In genomic region chr11:72732329-72732728, GRCh38 we compare ENCODE assay signal across 23 cellular contexts. TPM values are rescaled to one million over a fixed set of nuclear protein-coding genes. Genes with fewer than 3 reads are reported as not detected.
DNase-seq lines count a peak whose midpoint lies in the region; ATAC-seq, FAIRE-seq and TF ChIP-seq lines count a peak whose summit lies in the region.
"Had no signal": no experiment of that assay in that cellular context is flagged by ENCODE, and none has a peak within 500 bp of the region (broad histone marks: within the 10 kb centered on the region; RNA-seq: fewer than 3 reads in every experiment).

No MANE protein-coding gene starts in this region.

- H3K4me1 ChIP-seq in kidney (ENCODE audit: control insufficient read depth in 1 of 2, insufficient read depth in 1 of 2, low read depth in 1 of 2, low read length in 2 of 2) (peaks cover 0 to 4% of the 10 kb centered on the region in 2 donors), skeletal muscle tissue (ENCODE audit: control insufficient read depth in 3 of 3, insufficient read depth in 3 of 3, low read length in 3 of 3) (peaks cover 7 to 17% (median 12%) of the 10 kb centered on the region in 3 donors)
- H3K4me1 ChIP-seq: pancreas had no signal

- peak overlapping the region; percentile 25 for H3K27ac ChIP-seq in RWPE1
- H3K27ac ChIP-seq in kidney (ENCODE audit: low read depth in 2 of 2, low read length in 2 of 2) = no peak overlapping the region
- peak overlapping the region; percentile 7 for H3K27ac ChIP-seq in skeletal muscle tissue (ENCODE audit: low read depth, low read length)
- H3K27ac ChIP-seq: C4-2B, pancreas, SK-N-MC had no signal

- TF ChIP-seq CTCF in RWPE1 (conservative IDR thresholded peaks at IDR 0.05; ENCODE audit: low read depth) (no peak), kidney (IDR thresholded peaks at IDR 0.05; ENCODE audit: borderline replicate concordance, extremely low read depth, insufficient read depth) (no peak)

- H3K27ac Mint-ChIP-seq in T-helper 2 cell treated with Interferon-gamma antibody and Interleukin-4, amounts not matched to agents 5 μg/mL and 100 μg/mL, for 36 hours = peak overlapping the region; percentile 34
- H3K27ac Mint-ChIP-seq: activated naive CD8-positive, alpha-beta T cell treated with anti-CD3 and anti-CD28 coated beads, Interleukin-2, amount 50 U/mL, for 24 hours had no signal

- H3K27me3 Mint-ChIP-seq in T-helper 2 cell treated with Interferon-gamma antibody and Interleukin-4, amounts not matched to agents 5 μg/mL and 100 μg/mL, for 36 hours (ENCODE audit: low read depth) = no peaks in the 10 kb centered on the region
- H3K27me3 Mint-ChIP-seq: activated naive CD8-positive, alpha-beta T cell treated with anti-CD3 and anti-CD28 coated beads, Interleukin-2, amount 50 U/mL, for 24 hours had no signal

- DNase-seq in T-helper 2 cell treated with Interferon-gamma antibody and Interleukin-4, amounts not matched to agents 5 μg/mL and 100 μg/mL, for 36 hours (ENCODE audit: low spot score) = no peak
- DNase-seq in T-helper 2 cell (no peak), RWPE1 (ENCODE audit: low spot score) (no peak), kidney (peak; percentile 58), COLO668 (lab: John Stamatoyannopoulos, UW; ENCODE audit: unreplicated experiment) (no peak)
- no peak for DNase-seq in activated effector memory CD4-positive, alpha-beta T cell treated with anti-CD3 and anti-CD28 coated beads, Interleukin-2, amount 50 U/mL, for 16 hours
- DNase-seq: activated naive CD8-positive, alpha-beta T cell treated with anti-CD3 and anti-CD28 coated beads, Interleukin-2, amount 50 U/mL, for 24 hours; activated T-cell treated with anti-CD3 and anti-CD28 coated beads, Interleukin-2, amount 50 U/mL, for 4 hours; DMS79; endodermal cell; GOT3; NCI-H1048 had no signal

- no peak for ATAC-seq in HG02973 (IDR thresholded peaks at IDR 0.05; ENCODE audit: unreplicated experiment)
- ATAC-seq: activated naive CD8-positive, alpha-beta T cell treated with anti-CD3 and anti-CD28 coated beads, Interleukin-2, amount 50 U/mL, for 24 hours; activated T-cell treated with anti-CD3 and anti-CD28 coated beads, Interleukin-2, amount 50 U/mL, for 4 hours; K562; Panc1; pancreas had no signal

- intact Hi-C loops in kidney (cut with DNase I) = loop anchor here (10.0 kb wide), 1 partner anchor 52 kb away; no protein-coding TSS in a partner anchor

- no peaks in the 10 kb centered on the region for H3K36me3 ChIP-seq in kidney (ENCODE audit: control insufficient read depth in 1 of 2, insufficient read depth in 2 of 2, low read length in 2 of 2)
- peaks cover 0 to 2% (median 0%) of the 10 kb centered on the region in 3 donors for H3K36me3 ChIP-seq in skeletal muscle tissue (ENCODE audit: control insufficient read depth in 3 of 3, insufficient read depth in 3 of 3, low read length in 3 of 3)
- H3K36me3 ChIP-seq: pancreas had no signal

- H3K9ac ChIP-seq in kidney (ENCODE audit: low read length in 2 of 2) = no peak overlapping the region
- H3K9ac ChIP-seq in skeletal muscle tissue (ENCODE audit: low read depth in 1 of 3, low read length in 3 of 3) = no peak overlapping the region

- CTCF ChIA-PET in RWPE1 (lab: Yijun Ruan, JAX) = interaction anchor here (0.6 to 1.2 kb wide), 3 partner anchors 62 to 202 kb away, joined by 3 to 4 read pairs (median 4); partner anchors contain the start of gene STARD10

- peaks cover 12% of the 10 kb centered on the region for H3K36me3 Mint-ChIP-seq in T-helper 2 cell treated with Interferon-gamma antibody and Interleukin-4, amounts not matched to agents 5 μg/mL and 100 μg/mL, for 36 hours (ENCODE audit: low read depth)

- peaks cover 14% of the 10 kb centered on the region for H3K4me1 Mint-ChIP-seq in T-helper 2 cell treated with Interferon-gamma antibody and Interleukin-4, amounts not matched to agents 5 μg/mL and 100 μg/mL, for 36 hours (ENCODE audit: low read depth)

- H3K27me3 ChIP-seq in skeletal muscle tissue (ENCODE audit: control insufficient read depth in 3 of 3, insufficient read depth in 3 of 3, low read length in 3 of 3) = no peaks in the 10 kb centered on the region
- H3K27me3 ChIP-seq: pancreas, tibial nerve had no signal

- POLR2A ChIA-PET in RWPE1 (lab: Yijun Ruan, JAX; ENCODE audit: low non-redundant PET) = interaction anchor here (0.9 kb wide), 1 partner anchor 15 kb away, joined by 3 read pairs; no protein-coding TSS in a partner anchor

- H3K9me3 Mint-ChIP-seq in T-helper 2 cell treated with Interferon-gamma antibody and Interleukin-4, amounts not matched to agents 5 μg/mL and 100 μg/mL, for 36 hours = no peaks in the 10 kb centered on the region
- H3K9me3 Mint-ChIP-seq: activated naive CD8-positive, alpha-beta T cell treated with anti-CD3 and anti-CD28 coated beads, Interleukin-2, amount 50 U/mL, for 24 hours had no signal

- H3K4me3 ChIP-seq in kidney (ENCODE audit: low read length in 2 of 2) (no peak overlapping the region), skeletal muscle tissue (ENCODE audit: low read length in 3 of 3) (peak overlapping the region in 1 of 3 donors; percentile 14)
- H3K4me3 ChIP-seq: K562, pancreas, SK-N-MC, smooth muscle cell, tibial nerve had no signal

- no peak for FAIRE-seq in kidney (lab: Jason Lieb, UNC)
- FAIRE-seq: A204.1, bronchial epithelial cell, K562, pancreas had no signal

- H3K9me3 ChIP-seq in kidney (ENCODE audit: control insufficient read depth in 1 of 2, low read length in 2 of 2) (no peaks in the 10 kb centered on the region), skeletal muscle tissue (ENCODE audit: control insufficient read depth in 3 of 3, low read length in 3 of 3) (no peaks in the 10 kb centered on the region)
- H3K9me3 ChIP-seq: pancreas, tibial nerve had no signal

- no peak overlapping the region for H3K4me3 Mint-ChIP-seq in T-helper 2 cell treated with Interferon-gamma antibody and Interleukin-4, amounts not matched to agents 5 μg/mL and 100 μg/mL, for 36 hours
- H3K4me3 Mint-ChIP-seq: activated naive CD8-positive, alpha-beta T cell treated with anti-CD3 and anti-CD28 coated beads, Interleukin-2, amount 50 U/mL, for 24 hours; activated T-cell treated with anti-CD3 and anti-CD28 coated beads, Interleukin-2, amount 50 U/mL, for 4 hours; endodermal cell had no signal

RNA-seq across cellular contexts. Expression of gene ARAP1, which starts 19.9 kb away (rescaled TPM):
- total RNA-seq in kidney = 80.8 TPM
- polyA plus RNA-seq in kidney (ENCODE audit: insufficient read depth, low read depth, low replicate concordance) = 58.2 TPM
- total RNA-seq in skeletal muscle tissue = 98.6 TPM

RNA-seq across cellular contexts. Expression of gene PDE2A, which starts 58.1 kb away (rescaled TPM):
- total RNA-seq in kidney (42.0 TPM), skeletal muscle tissue (12.0 TPM)
- polyA plus RNA-seq in kidney (ENCODE audit: insufficient read depth, low read depth, low replicate concordance) = 12.6 TPM
- total RNA-seq: smooth muscle cell had no signal

Comparison
In these comparisons a context has a peak if more than half of its experiments do, and no peak if none do; other contexts are left out.
1. H3K27ac ChIP-seq: peak in RWPE1 (single experiment) and skeletal muscle tissue (single experiment); none in kidney (0 of 2).